Comparison of ENCODE assay signal across 1 cellular context in the genomic region with DNA sequence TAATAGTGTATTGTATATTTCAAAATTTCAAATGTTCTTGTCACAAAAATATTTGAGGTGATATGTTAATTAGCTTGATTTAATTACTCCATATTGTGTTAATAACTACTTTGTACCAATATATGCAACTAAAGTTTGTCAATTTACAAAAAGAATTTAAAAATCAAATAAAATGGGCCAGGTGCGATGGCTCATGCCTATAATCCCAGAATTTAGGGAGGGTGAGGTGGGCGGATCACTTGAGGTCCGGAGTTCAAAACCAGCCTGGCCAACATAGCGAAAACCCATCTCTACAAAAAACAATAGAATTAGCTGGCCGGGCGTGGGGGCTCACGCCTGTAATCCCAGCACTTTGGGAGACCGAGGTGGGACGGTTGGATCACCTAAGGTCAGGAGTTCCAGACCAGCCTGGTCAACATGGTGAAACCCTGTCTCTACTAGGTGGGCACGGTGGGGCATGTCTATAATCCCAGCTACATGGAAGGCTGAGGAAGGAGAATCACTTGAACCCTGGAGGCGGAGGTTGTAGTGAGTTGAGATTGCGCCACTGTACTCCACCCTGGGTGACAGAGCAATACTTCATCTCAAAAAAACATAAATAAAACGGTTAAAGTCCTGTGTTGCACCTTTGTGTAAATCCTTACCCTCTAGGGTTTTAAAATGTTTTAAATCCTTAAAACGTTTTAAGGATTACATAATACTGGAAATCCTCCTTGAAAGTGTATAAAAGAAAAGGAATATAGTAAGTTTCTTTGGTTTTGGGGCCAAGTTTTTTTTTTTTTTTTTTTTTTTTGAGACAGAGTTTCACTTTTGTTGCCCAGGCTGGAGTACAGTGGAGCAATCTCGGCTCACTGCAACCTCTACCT.
TF ChIP-seq lines count a peak whose summit lies in the region.

No MANE protein-coding gene starts in this region.

TF ChIP-seq in HCT116, 20 proteins besides CTCF, POLR2A, EP300 and RAD21:
- 0 out of 2 replicates have a peak, but pooled peaks have one; percentile 32 for TF ChIP-seq POLR2AphosphoS5 (IDR thresholded peaks at IDR 0.05; ENCODE audit: low read depth, low read length)
- TF ChIP-seq SIN3A (IDR thresholded peaks at IDR 0.05; ENCODE audit: low read depth) = no peak
